ENCODE assay signal across 8 cellular contexts in genomic region chr3:57169872-57170623, GRCh38. TPM values are rescaled to one million over a fixed set of nuclear protein-coding genes. Genes with fewer than 3 reads are reported as not detected.
DNase-seq lines count a peak whose midpoint lies in the region; ATAC-seq and TF ChIP-seq lines count a peak whose summit lies in the region.

No MANE protein-coding gene starts in this region.

- no peak overlapping the region for H2BK20ac ChIP-seq in IMR-90 (ENCODE audit: low read depth, low read length)

- no peak for TF ChIP-seq POLR2A in IMR-90 (IDR thresholded peaks at IDR 0.05; ENCODE audit: low read depth, low read length)
- TF ChIP-seq POLR2A in ovary (IDR thresholded peaks at IDR 0.05): no peak

- no peaks in the 10 kb centered on the region for H4K20me1 ChIP-seq in IMR-90 (ENCODE audit: insufficient read depth, low read length)

- in situ Hi-C loops in IMR-90 (cut with MboI; ENCODE audit: low sequenced_read_pairs): loop anchor here (25.0 kb wide), 1 partner anchor 392 kb away; the partner anchor contains the start of gene PDE12

- peak overlapping the region; percentile 43 for H2AK9ac ChIP-seq in IMR-90 (replicated peaks; ENCODE audit: low read depth, low read length, poor library complexity)

- peak overlapping the region; percentile 33 for H4K91ac ChIP-seq in IMR-90 (ENCODE audit: insufficient read depth, low read depth, low read length)

- H3K36me3 Mint-ChIP-seq in CD4-positive, alpha-beta T cell (ENCODE audit: low read depth): no peaks in the 10 kb centered on the region
- H3K36me3 Mint-ChIP-seq in glutamatergic neuron (ENCODE audit: unreplicated experiment): no peaks in the 10 kb centered on the region

- H2AFZ ChIP-seq in IMR-90 (replicated peaks; ENCODE audit: low read length, poor library complexity): peak overlapping the region; percentile 93

- H3K36me3 ChIP-seq in IMR-90 (ENCODE audit: control insufficient read depth, insufficient read depth, low read length) (no peaks in the 10 kb centered on the region), ovary (no peaks in the 10 kb centered on the region), tibial artery (no peaks in the 10 kb centered on the region)

- peak; percentile 76 for TF ChIP-seq RAD21 in IMR-90 (IDR thresholded peaks at IDR 0.05; ENCODE audit: low read length)

- H3K4me2 ChIP-seq in IMR-90 (ENCODE audit: low read depth, low read length): peak overlapping the region; percentile 90

- no peak overlapping the region for H3K23ac ChIP-seq in IMR-90 (ENCODE audit: low read depth, low read length)

- H3K4me3 ChIP-seq in IMR-90 (ENCODE audit: insufficient read depth, low read depth, low read length) (peak overlapping the region; percentile 43), ovary (peak overlapping the region; percentile 40), tibial artery (peak overlapping the region; percentile 37 to 54)

- no peak overlapping the region for H3K27ac Mint-ChIP-seq in CD4-positive, alpha-beta T cell
- H3K27ac Mint-ChIP-seq in glutamatergic neuron (ENCODE audit: unreplicated experiment): no peak overlapping the region

- H3K9me3 ChIP-seq in CD4-positive, alpha-beta T cell (ENCODE audit: control insufficient read depth, low read length): no peaks in the 10 kb centered on the region
- H3K9me3 ChIP-seq in IMR-90 (ENCODE audit: control insufficient read depth, insufficient read depth, low read length) (no peaks in the 10 kb centered on the region), ovary (no peaks in the 10 kb centered on the region), tibial artery (no peaks in the 10 kb centered on the region)

- BruUV-seq in IMR-90 (replicated peaks; lab: Mats Ljungman, UMichigan): no TSS peak

- TF ChIP-seq CTCF in CD4-positive, alpha-beta T cell (IDR thresholded peaks at IDR 0.05): peak; percentile 97
- peak; percentile 77 for TF ChIP-seq CTCF in IMR-90 (conservative IDR thresholded peaks at IDR 0.05; ENCODE audit: low read depth, low read length)
- peak; percentile 90 for TF ChIP-seq CTCF in glutamatergic neuron (IDR thresholded peaks at IDR 0.05; ENCODE audit: partially characterized antibody, unreplicated experiment)
- peak; percentile 75 to 84 (median 76) for TF ChIP-seq CTCF in ovary (IDR thresholded peaks at IDR 0.05)
- TF ChIP-seq CTCF in tibial artery (IDR thresholded peaks at IDR 0.05): peak; percentile 70 to 82

- CTCF ChIA-PET in CD4-positive, alpha-beta T cell (lab: Charles Lee): interaction anchor here (0.8 to 1.6 kb wide), 3 partner anchors 24 to 90 kb away, joined by 3 to 4 read pairs (median 3); no protein-coding TSS in a partner anchor
- CTCF ChIA-PET in IMR-90 (lab: Yijun Ruan, JAX): interaction anchor here (0.6 to 1.4 kb wide), 5 partner anchors 52 to 175 kb away, joined by 3 read pairs; no protein-coding TSS in a partner anchor

- no peak overlapping the region for H3K4me3 Mint-ChIP-seq in CD4-positive, alpha-beta T cell
- peak overlapping the region; percentile 30 for H3K4me3 Mint-ChIP-seq in glutamatergic neuron (ENCODE audit: unreplicated experiment)

- H3K18ac ChIP-seq in IMR-90 (ENCODE audit: low read depth, low read length): no peak overlapping the region; the same call in 1 of the 2 replicates

- H3K4me1 Mint-ChIP-seq in CD4-positive, alpha-beta T cell (ENCODE audit: low read depth): peaks cover 7% of the 10 kb centered on the region
- H3K4me1 Mint-ChIP-seq in glutamatergic neuron (ENCODE audit: low read depth, unreplicated experiment): peaks cover 2% of the 10 kb centered on the region

- POLR2A ChIA-PET in CD4-positive, alpha-beta T cell (lab: Charles Lee): interaction anchor here (1.1 to 1.2 kb wide), 2 partner anchors 57 to 386 kb away, joined by 3 to 4 read pairs; partner anchors contain the start of gene PDE12
- POLR2A ChIA-PET in IMR-90 (lab: Charles Lee; ENCODE audit: unreplicated experiment): interaction anchor here (0.7 kb wide), 1 partner anchor 17 kb away, joined by 3 read pairs; no protein-coding TSS in a partner anchor

- H3K4ac ChIP-seq in IMR-90 (ENCODE audit: low read depth, low read length): no peak overlapping the region

- peak overlapping the region; percentile 56; the same call in 1 of the 2 replicates for H4K5ac ChIP-seq in IMR-90 (ENCODE audit: low read depth, low read length)

- H2BK15ac ChIP-seq in IMR-90 (ENCODE audit: low read depth, low read length): no peak overlapping the region

- dilution Hi-C loops in IMR-90 (cut with HindIII; ENCODE audit: low sequenced_read_pairs, unreplicated experiment): no loop called here

- no peak overlapping the region for H3K27ac ChIP-seq in CD4-positive, alpha-beta T cell (ENCODE audit: low read depth, low read length)
- H3K27ac ChIP-seq in IMR-90 (ENCODE audit: insufficient read depth, low read length) (no peak overlapping the region), ovary (no peak overlapping the region), tibial artery (no peak overlapping the region)

- peak overlapping the region; percentile 45 for H3K9ac ChIP-seq in IMR-90 (ENCODE audit: low read depth, low read length)

- no peak overlapping the region for H2BK5ac ChIP-seq in IMR-90 (ENCODE audit: low read depth, low read length, poor library complexity, severe bottlenecking)

- H4K8ac ChIP-seq in IMR-90 (ENCODE audit: low read depth in 2 of 2, low read length in 2 of 2): peak overlapping the region; percentile 81 to 93

- peaks cover 3% of the 10 kb centered on the region; the same call in 1 of the 2 replicates for H3K4me1 ChIP-seq in IMR-90 (ENCODE audit: control insufficient read depth, insufficient read depth, low read length)
- H3K4me1 ChIP-seq in ovary (ENCODE audit: insufficient read depth): peaks cover 4% of the 10 kb centered on the region
- peaks cover 0 to 17% (median 8%) of the 10 kb centered on the region in 4 donors for H3K4me1 ChIP-seq in tibial artery

- TF ChIP-seq EP300 in ovary (IDR thresholded peaks at IDR 0.05): no peak

- 20% methylated on average over 20 of the region's 40 CpGs; no CpG with 5 or more reads in 1 of the 2 experiments for WGBS in IMR-90 (ENCODE audit: extremely low coverage in 2 of 2, insufficient read length in 1 of 2), 2 experiments
- 6 to 12% (median 8%) methylated on average over 37 to 40 of the region's 40 CpGs for WGBS in ovary, 3 donors

- H3K9me1 ChIP-seq in IMR-90 (ENCODE audit: insufficient read depth, low read length): no peaks in the 10 kb centered on the region

- H3K9me3 Mint-ChIP-seq in CD4-positive, alpha-beta T cell: no peaks in the 10 kb centered on the region
- H3K9me3 Mint-ChIP-seq in glutamatergic neuron (ENCODE audit: unreplicated experiment): peaks cover 2% of the 10 kb centered on the region

- peaks cover 78% of the 10 kb centered on the region for H3K27me3 Mint-ChIP-seq in CD4-positive, alpha-beta T cell
- peaks cover 8% of the 10 kb centered on the region for H3K27me3 Mint-ChIP-seq in glutamatergic neuron (ENCODE audit: unreplicated experiment)

- no peak overlapping the region for H3K56ac ChIP-seq in IMR-90 (ENCODE audit: extremely low read depth, insufficient read depth, low read length)

- no peak overlapping the region for H3K14ac ChIP-seq in IMR-90 (replicated peaks; ENCODE audit: low read depth, low read length)

- H3K79me1 ChIP-seq in IMR-90 (ENCODE audit: low read depth in 1 of 2, low read length in 2 of 2): no peaks in the 10 kb centered on the region

- peak; percentile 56 for ATAC-seq in CD4-positive, alpha-beta T cell (ENCODE audit: poor library complexity)
- ATAC-seq in GM19463 (IDR thresholded peaks at IDR 0.05; ENCODE audit: unreplicated experiment) (peak; percentile 58), IMR-90 (ENCODE audit: low read depth) (peak; percentile 85)

- peaks cover 47% of the 10 kb centered on the region for H3K27me3 ChIP-seq in CD4-positive, alpha-beta T cell (ENCODE audit: control insufficient read depth, insufficient read depth, low read length)
- H3K27me3 ChIP-seq in IMR-90 (ENCODE audit: control insufficient read depth, insufficient read depth, low read length) (peaks cover 20% of the 10 kb centered on the region), ovary (no peaks in the 10 kb centered on the region), tibial artery (peaks cover 0 to 26% of the 10 kb centered on the region in 2 donors)

- H2AK5ac ChIP-seq in IMR-90 (ENCODE audit: low read depth, low read length): no peak overlapping the region

- intact Hi-C loops in CD4-positive, alpha-beta T cell (cut with DNase I, micrococcal nuclease): loop anchor here (10.0 kb wide), 3 partner anchors 265 to 655 kb away; partner anchors contain the start of gene PDE12 (in 1 of the 2)
- intact Hi-C loops in IMR-90 (cut with micrococcal nuclease) (loop anchor here (2.0 to 10.0 kb wide), 6 partner anchors 57 to 682 kb away; partner anchors contain the start of genes APPL1 and PDE12), ovary (cut with DNase I) (loop anchor here in 3 of 4 donors (5.0 to 10.0 kb wide), 4 partner anchors 52 to 175 kb away; partner anchors contain the start of gene APPL1 (in 1 of the 3)), tibial artery (cut with DNase I; ENCODE audit: low total_unique reads) (loop anchor here (10.0 kb wide), 1 partner anchor 55 kb away; the partner anchor contains the start of gene APPL1)

- H2BK120ac ChIP-seq in IMR-90 (ENCODE audit: low read depth, low read length): peak overlapping the region; percentile 30; the same call in 1 of the 2 replicates

- DNase-seq in CD4-positive, alpha-beta T cell: peak; percentile 28 to 66 (median 50)
- DNase-seq in IMR-90 (peak; percentile 52), SK-N-DZ (ENCODE audit: low spot score) (peak; percentile 74), glutamatergic neuron (peak; percentile 90), ovary (peak; percentile 73 to 87 (median 82)), tibial artery (peak; percentile 46 to 80)
- peak; percentile 69 for DNase-seq in activated naive CD4-positive, alpha-beta T cell treated with anti-CD3 and anti-CD28 coated beads, Interleukin-2, amount 50 U/mL, for 16 hours

RNA-seq across cellular contexts. Expression of gene IL17RD, which starts 4.9 kb away (rescaled TPM):
- total RNA-seq in CD4-positive, alpha-beta T cell: not detected
- total RNA-seq in IMR-90 (2012; rRNA removed): 0.72 and 0.83 TPM in 2 replicates
- 0.92 TPM in 2 replicates for polyA plus RNA-seq in IMR-90 (2012; rRNA removed)
- 0.16 and 0.90 TPM in 2 replicates for polyA plus RNA-seq in IMR-90 (2012; cell fraction: cytosol; rRNA removed)
- 0.71 and 0.77 TPM in 2 replicates for polyA plus RNA-seq in IMR-90 (2012; cell fraction: nucleus; rRNA removed; ENCODE audit: low replicate concordance)
- polyA plus RNA-seq in SK-N-DZ (2014; cell fraction: cytosol; rRNA removed): 3.6 and 4.4 TPM in 2 replicates
- polyA plus RNA-seq in SK-N-DZ (2014; cell fraction: nucleus; rRNA removed): 3.4 and 4.4 TPM in 2 replicates
- 31.1 TPM for total RNA-seq in glutamatergic neuron (ENCODE audit: unreplicated experiment)
- total RNA-seq in ovary: 10 to 100 TPM; 14.4 to 35.8 (median 27.0) TPM
- polyA plus RNA-seq in ovary: 10 to 100 TPM; 10.7 to 21.0 TPM

RNA-seq across cellular contexts. Expression of gene HESX1, which starts 29.7 kb away (rescaled TPM):
- total RNA-seq in CD4-positive, alpha-beta T cell: under 1 TPM in 1 of 2 experiments, not detected in 1; 0.39 TPM
- total RNA-seq in IMR-90 (2012; rRNA removed) (0.36 TPM in 1 of 2 replicates, not detected in the other), glutamatergic neuron (ENCODE audit: unreplicated experiment) (not detected), ovary (1 to 10 TPM in 1 of 7 donors, under 1 TPM in 5, not detected in 1; 0.23 to 1.3 (median 0.65) TPM)
- polyA plus RNA-seq in IMR-90 (2012; rRNA removed) (0.65 and 0.82 TPM in 2 replicates), ovary (1 to 10 TPM; 1.3 to 1.4 TPM)
- 0.08 and 0.51 TPM in 2 replicates for polyA plus RNA-seq in IMR-90 (2012; cell fraction: cytosol; rRNA removed)
- polyA plus RNA-seq in IMR-90 (2012; cell fraction: nucleus; rRNA removed; ENCODE audit: low replicate concordance): 0.78 and 2.5 TPM in 2 replicates
- 0.95 and 2.8 TPM in 2 replicates for polyA plus RNA-seq in SK-N-DZ (2014; cell fraction: cytosol; rRNA removed)
- 2.8 and 5.2 TPM in 2 replicates for polyA plus RNA-seq in SK-N-DZ (2014; cell fraction: nucleus; rRNA removed)

RNA-seq across cellular contexts. Expression of gene APPL1, which starts 57.5 kb away (rescaled TPM):
- total RNA-seq in CD4-positive, alpha-beta T cell: 10 to 100 TPM; 21.3 to 22.9 TPM
- total RNA-seq in IMR-90 (2012; rRNA removed): 42.2 and 46.2 TPM in 2 replicates
- 8.3 and 9.6 TPM in 2 replicates for polyA plus RNA-seq in IMR-90 (2012; rRNA removed)
- polyA plus RNA-seq in IMR-90 (2012; cell fraction: cytosol; rRNA removed): 2.1 and 2.7 TPM in 2 replicates
- polyA plus RNA-seq in IMR-90 (2012; cell fraction: nucleus; rRNA removed; ENCODE audit: low replicate concordance): 1.5 and 8.3 TPM in 2 replicates
- polyA plus RNA-seq in SK-N-DZ (2014; cell fraction: cytosol; rRNA removed): 17.6 and 18.0 TPM in 2 replicates
- 10.2 and 11.1 TPM in 2 replicates for polyA plus RNA-seq in SK-N-DZ (2014; cell fraction: nucleus; rRNA removed)
- 23.0 TPM for total RNA-seq in glutamatergic neuron (ENCODE audit: unreplicated experiment)
- 10 to 100 TPM; 33.9 to 69.6 (median 50.9) TPM for total RNA-seq in ovary
- 10 to 100 TPM; 20.2 to 25.5 TPM for polyA plus RNA-seq in ovary
